ENCODE assay signal across 7 cellular contexts in genomic region chr10:59102394-59102793, GRCh38.
"Had no signal": no experiment of that assay in that cellular context is flagged by ENCODE, and none has a peak within 500 bp of the region (broad histone marks: within the 10 kb centered on the region; RNA-seq: fewer than 3 reads in every experiment).

No MANE protein-coding gene starts in this region.

- FAIRE-seq: G401.6, GM12891, GM12892, GM18507, GM19239 had no signal

- DNase-seq: GDM1, GF-D8 had no signal
